ENCODE assay signal across 8 cellular contexts in the genomic region with DNA sequence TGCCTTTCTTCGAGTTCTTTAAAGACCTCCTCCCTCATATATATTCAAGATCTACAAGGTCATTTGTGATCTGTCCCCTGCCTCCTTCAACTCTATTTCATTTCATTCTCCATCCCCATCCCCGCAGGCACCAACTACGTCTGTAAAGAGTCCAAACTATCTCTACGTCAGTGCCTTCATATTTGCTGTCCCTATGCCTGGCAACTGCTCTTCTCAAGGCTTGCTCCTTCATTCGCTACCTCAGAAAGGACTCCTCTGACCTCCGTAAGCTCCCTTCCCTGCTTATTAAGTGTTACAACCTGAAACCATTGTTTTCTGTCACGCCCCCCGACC.
DNase-seq lines count a peak whose midpoint lies in the region; ATAC-seq, FAIRE-seq and TF ChIP-seq lines count a peak whose summit lies in the region.

No MANE protein-coding gene starts in this region.

- intact Hi-C loops in tibial artery (cut with DNase I; ENCODE audit: low total_unique reads), result no loop called here

- peaks cover 0 to 22% (median 11%) of the 10 kb centered on the region in 4 donors for H3K4me1 ChIP-seq in tibial artery

- ATAC-seq in HG02938 (IDR thresholded peaks at IDR 0.05; ENCODE audit: unreplicated experiment) (peak; percentile 2), GM19455 (IDR thresholded peaks at IDR 0.05; ENCODE audit: unreplicated experiment) (no peak), GM18909 (IDR thresholded peaks at IDR 0.05; ENCODE audit: poor library complexity, unreplicated experiment) (no peak)

- TF ChIP-seq CTCF in C4-2B (conservative IDR thresholded peaks at IDR 0.05) (no peak), astrocyte of the cerebellum (IDR thresholded peaks at IDR 0.05; ENCODE audit: low read depth, low read length, missing control alignments) (no peak), tibial artery (IDR thresholded peaks at IDR 0.05) (no peak)

- in situ Hi-C loops in astrocyte of the cerebellum (cut with HindIII; ENCODE audit: low sequenced_read_pairs), result no loop called here

- peak overlapping the region; percentile 83 for H3K27ac ChIP-seq in C4-2B
- peak overlapping the region; percentile 63 to 66 for H3K27ac ChIP-seq in tibial artery

- H3K27me3 ChIP-seq in tibial artery, result no peaks in the 10 kb centered on the region

- H3K9me3 ChIP-seq in tibial artery, result no peaks in the 10 kb centered on the region

- no peak for FAIRE-seq in RCC 7860 (lab: Jason Lieb, UNC)

- H3K4me3 ChIP-seq in astrocyte of the cerebellum (ENCODE audit: low read depth, low read length), result peak overlapping the region; percentile 100
- H3K4me3 ChIP-seq in tibial artery, result peak overlapping the region; percentile 73 to 78

- H3K36me3 ChIP-seq in tibial artery, result peaks cover 16 to 30% (median 24%) of the 10 kb centered on the region in 3 donors

- no peak for DNase-seq in astrocyte of the cerebellum (ENCODE audit: low read depth)
- DNase-seq in left kidney (ENCODE audit: low read depth, low spot score), result peak; percentile 41
- no peak for DNase-seq in tibial artery
- DNase-seq in RCC 7860 (ENCODE audit: low spot score), result no peak
